ENCODE assay signal across 8 cellular contexts in genomic region chr19:17389957-17390664, GRCh38. TPM values are rescaled to one million over a fixed set of nuclear protein-coding genes. Genes with fewer than 3 reads are reported as not detected.
DNase-seq lines count a peak whose midpoint lies in the region; ATAC-seq and TF ChIP-seq lines count a peak whose summit lies in the region.

No MANE protein-coding gene starts in this region.

- no peaks in the 10 kb centered on the region for H3K27me3 ChIP-seq in SJCRH30

- peak; percentile 47 for TF ChIP-seq CTCF in endothelial cell (IDR thresholded peaks at IDR 0.05; ENCODE audit: unreplicated experiment)
- peak; percentile 33 for TF ChIP-seq CTCF in osteocyte (IDR thresholded peaks at IDR 0.05)

- H3K36me3 ChIP-seq in SJCRH30 = no peaks in the 10 kb centered on the region

- no peaks in the 10 kb centered on the region; the same call in 1 of the 2 replicates for H3K9me3 ChIP-seq in SJCRH30 (replicated peaks)

- peak overlapping the region; percentile 93 for H3K4me3 Mint-ChIP-seq in endothelial cell (ENCODE audit: unreplicated experiment)
- peak overlapping the region; percentile 92 for H3K4me3 Mint-ChIP-seq in osteocyte (ENCODE audit: unreplicated experiment)

- peaks cover 13% of the 10 kb centered on the region for H3K4me1 Mint-ChIP-seq in endothelial cell (ENCODE audit: unreplicated experiment)
- H3K4me1 Mint-ChIP-seq in osteocyte (ENCODE audit: unreplicated experiment) = peaks cover 10% of the 10 kb centered on the region

- H3K36me3 Mint-ChIP-seq in endothelial cell (ENCODE audit: low read depth, unreplicated experiment) (peaks cover 4% of the 10 kb centered on the region), osteocyte (ENCODE audit: unreplicated experiment) (no peaks in the 10 kb centered on the region)

- H3K9me3 Mint-ChIP-seq in endothelial cell (ENCODE audit: unreplicated experiment) (no peaks in the 10 kb centered on the region), osteocyte (ENCODE audit: unreplicated experiment) (no peaks in the 10 kb centered on the region)

- no peak for ATAC-seq in GM19463 (IDR thresholded peaks at IDR 0.05; ENCODE audit: unreplicated experiment)

- peak overlapping the region; percentile 44 for H3K4me3 ChIP-seq in SJCRH30

- peak; percentile 16 for DNase-seq in GM03348 (ENCODE audit: low spot score)
- no peak for DNase-seq in SJCRH30
- peak; percentile 51 for DNase-seq in endothelial cell (ENCODE audit: low spot score)
- no peak for DNase-seq in osteocyte (ENCODE audit: extremely low spot score, unreplicated experiment)
- no peak for DNase-seq in kidney glomerular epithelial cell (lab: John Stamatoyannopoulos, UW)
- no peak for DNase-seq in stimulated activated CD4-positive, alpha-beta T cell treated with anti-CD3 and anti-CD28 coated beads, Interleukin-12 subunit alpha, Interleukin-12 subunit beta, amount 100 ng/mL, for 4 hours
- no peak for DNase-seq in NCI-H2107 (lab: John Stamatoyannopoulos, UW)

- H3K4me1 ChIP-seq in SJCRH30 = 0 out of 2 replicates have a peak, but pooled peaks cover 3% of the 10 kb centered on the region

- H3K27ac Mint-ChIP-seq in endothelial cell (ENCODE audit: unreplicated experiment) (no peak overlapping the region), osteocyte (ENCODE audit: unreplicated experiment) (no peak overlapping the region)

- no peak overlapping the region for H3K27ac ChIP-seq in SJCRH30

- H3K27me3 Mint-ChIP-seq in endothelial cell (ENCODE audit: unreplicated experiment) (peaks cover 5% of the 10 kb centered on the region), osteocyte (ENCODE audit: unreplicated experiment) (peaks cover 10% of the 10 kb centered on the region)

RNA-seq across cellular contexts. Expression of gene CCDC194, which starts 3.9 kb away (rescaled TPM):
- total RNA-seq in SJCRH30 (2014; rRNA removed; shearing (Covaris generic)) = not detected in 2 replicates
- total RNA-seq in endothelial cell (ENCODE audit: unreplicated experiment) (2.7 TPM), osteocyte (not detected in 2 replicates)

RNA-seq across cellular contexts. Expression of gene PLVAP, which starts 13.0 kb away (rescaled TPM):
- total RNA-seq in SJCRH30 (2014; rRNA removed; shearing (Covaris generic)) = not detected in 2 replicates
- total RNA-seq in endothelial cell (ENCODE audit: unreplicated experiment) (1,569 TPM), osteocyte (0.26 TPM in 1 of 2 replicates, not detected in the other)

RNA-seq across cellular contexts. Expression of gene BST2, which starts 15.3 kb away (rescaled TPM):
- 19.9 and 20.6 TPM in 2 replicates for total RNA-seq in SJCRH30 (2014; rRNA removed; shearing (Covaris generic))
- total RNA-seq in endothelial cell (ENCODE audit: unreplicated experiment) (97.8 TPM), osteocyte (1.8 and 2.3 TPM in 2 replicates)

RNA-seq across cellular contexts. Expression of gene MVB12A, which starts 29.7 kb away (rescaled TPM):
- total RNA-seq in SJCRH30 (2014; rRNA removed; shearing (Covaris generic)) = 34.4 and 41.2 TPM in 2 replicates
- total RNA-seq in endothelial cell (ENCODE audit: unreplicated experiment) (107 TPM), osteocyte (59.2 and 63.2 TPM in 2 replicates)

RNA-seq across cellular contexts. Expression of gene GTPBP3, which starts 52.8 kb away (rescaled TPM):
- total RNA-seq in SJCRH30 (2014; rRNA removed; shearing (Covaris generic)) = 27.6 and 31.2 TPM in 2 replicates
- 27.3 TPM for total RNA-seq in endothelial cell (ENCODE audit: unreplicated experiment)
- total RNA-seq in osteocyte = 27.2 and 28.9 TPM in 2 replicates

Comparison
In these comparisons a context has a peak if more than half of its experiments do, and no peak if none do; other contexts are left out.
1. DNase-seq: peak in GM03348 (single experiment) and endothelial cell (single experiment); none in SJCRH30 (0 of 2), osteocyte (single experiment), kidney glomerular epithelial cell (single experiment), stimulated activated CD4-positive, alpha-beta T cell treated with anti-CD3 and anti-CD28 coated beads, Interleukin-12 subunit alpha, Interleukin-12 subunit beta, amount 100 ng/mL, for 4 hours (single experiment) and NCI-H2107 (single experiment).
2. RNA of gene PLVAP, which starts 13.0 kb away (total RNA-seq): 1,569 TPM in endothelial cell (single experiment); 0.26 TPM in osteocyte and not detected in SJCRH30; every median in the first group is over 1,000 times any median in the second.